In genomic region chr14:59465570-59466150, GRCh38 we compare ENCODE assay signal across 9 cellular contexts. TPM values are rescaled to one million over a fixed set of nuclear protein-coding genes. Genes with fewer than 3 reads are reported as not detected.
DNase-seq lines count a peak whose midpoint lies in the region; ATAC-seq lines count a peak whose summit lies in the region.
"Had no signal": no experiment of that assay in that cellular context is flagged by ENCODE, and none has a peak within 500 bp of the region (broad histone marks: within the 10 kb centered on the region; RNA-seq: fewer than 3 reads in every experiment).

No MANE protein-coding gene starts in this region.

- ATAC-seq in stimulated activated naive CD8-positive, alpha-beta T cell treated with anti-CD3 and anti-CD28 coated beads, Interleukin-15, Interleukin-2, amounts not matched to agents 100 U/mL and 50 U/mL, for 24 hours = no peak
- no peak for ATAC-seq in aorta (ENCODE audit: low FRiP score)

- peak overlapping the region; percentile 70 for H3K4me3 Mint-ChIP-seq in stimulated activated naive CD8-positive, alpha-beta T cell treated with anti-CD3 and anti-CD28 coated beads, Interleukin-15, Interleukin-2, amounts not matched to agents 100 ng/mL and 50 ng/mL, for 24 hours
- peak overlapping the region; percentile 61 for H3K4me3 Mint-ChIP-seq in dendritic cell treated with granulocyte-macrophage colony-stimulating factor and Interleukin-4, amounts not matched to agents 40 ng/mL and 50 ng/mL, for 4 days

- intact Hi-C loops in dendritic cell treated with granulocyte-macrophage colony-stimulating factor and Interleukin-4, amounts not matched to agents 40 ng/mL and 50 ng/mL, for 4 days (cut with micrococcal nuclease) = no loop called here
- intact Hi-C loops in aorta (cut with DNase I) = loop anchor here in 1 of 2 donors (2.0 kb wide), 1 partner anchor 15 kb away; no protein-coding TSS in a partner anchor

- DNase-seq in stimulated activated naive CD8-positive, alpha-beta T cell treated with anti-CD3 and anti-CD28 coated beads, Interleukin-15, Interleukin-2, amounts not matched to agents 100 U/mL and 50 U/mL, for 24 hours = no peak
- DNase-seq in aorta (no peak), EL (no peak), pons (ENCODE audit: low spot score) (no peak), AG08395 (ENCODE audit: low spot score) (no peak)

- H3K36me3 ChIP-seq in muscle layer of duodenum (ENCODE audit: control insufficient read depth in 1 of 2, insufficient read depth in 2 of 2, low read length in 2 of 2) (peaks cover 0 to 7% of the 10 kb centered on the region in 2 donors), aorta (ENCODE audit: control insufficient read depth in 1 of 2, insufficient read depth in 2 of 2, low read length in 1 of 2) (peaks cover 0 to 3% of the 10 kb centered on the region in 2 donors)

- H3K9me3 ChIP-seq in muscle layer of duodenum (ENCODE audit: control insufficient read depth in 1 of 2, low read length in 2 of 2) (no peaks in the 10 kb centered on the region), aorta (ENCODE audit: control insufficient read depth, low read length) (no peaks in the 10 kb centered on the region)
- H3K9me3 ChIP-seq: mucosa of descending colon had no signal

- H3K9me3 Mint-ChIP-seq in stimulated activated naive CD8-positive, alpha-beta T cell treated with anti-CD3 and anti-CD28 coated beads, Interleukin-15, Interleukin-2, amounts not matched to agents 100 ng/mL and 50 ng/mL, for 24 hours = no peaks in the 10 kb centered on the region
- H3K9me3 Mint-ChIP-seq in dendritic cell treated with granulocyte-macrophage colony-stimulating factor and Interleukin-4, amounts not matched to agents 40 ng/mL and 50 ng/mL, for 4 days = no peaks in the 10 kb centered on the region

- peaks cover 9% of the 10 kb centered on the region for H3K36me3 Mint-ChIP-seq in stimulated activated naive CD8-positive, alpha-beta T cell treated with anti-CD3 and anti-CD28 coated beads, Interleukin-15, Interleukin-2, amounts not matched to agents 100 ng/mL and 50 ng/mL, for 24 hours (ENCODE audit: low read depth)
- H3K36me3 Mint-ChIP-seq in dendritic cell treated with granulocyte-macrophage colony-stimulating factor and Interleukin-4, amounts not matched to agents 40 ng/mL and 50 ng/mL, for 4 days (ENCODE audit: low read depth) = peaks cover 18% of the 10 kb centered on the region

- H3K27ac Mint-ChIP-seq in stimulated activated naive CD8-positive, alpha-beta T cell treated with anti-CD3 and anti-CD28 coated beads, Interleukin-15, Interleukin-2, amounts not matched to agents 100 ng/mL and 50 ng/mL, for 24 hours = no peak overlapping the region
- no peak overlapping the region for H3K27ac Mint-ChIP-seq in dendritic cell treated with granulocyte-macrophage colony-stimulating factor and Interleukin-4, amounts not matched to agents 40 ng/mL and 50 ng/mL, for 4 days

- WGBS in aorta, 2 donors = 67% methylated on average over 10 of the region's 10 CpGs

- H3K4me1 ChIP-seq in muscle layer of duodenum (ENCODE audit: control insufficient read depth in 1 of 2, insufficient read depth in 2 of 2, low read length in 2 of 2) (peaks cover 0 to 12% of the 10 kb centered on the region in 2 donors), aorta (ENCODE audit: control insufficient read depth in 1 of 2, insufficient read depth in 2 of 2, low read length in 2 of 2) (peaks cover 0 to 2% of the 10 kb centered on the region in 2 donors)

- H3K4me3 ChIP-seq in muscle layer of duodenum (ENCODE audit: low read depth in 1 of 2, low read length in 2 of 2) = peak overlapping the region; percentile 37 to 74
- H3K4me3 ChIP-seq in aorta (ENCODE audit: low read length in 2 of 2) = peak overlapping the region; percentile 56 to 81

- H3K27ac ChIP-seq in muscle layer of duodenum (ENCODE audit: low read length) (no peak overlapping the region), aorta (ENCODE audit: low read depth in 1 of 2, low read length in 2 of 2) (peak overlapping the region; percentile 24 to 37)

- peaks cover 7% of the 10 kb centered on the region for H3K27me3 Mint-ChIP-seq in stimulated activated naive CD8-positive, alpha-beta T cell treated with anti-CD3 and anti-CD28 coated beads, Interleukin-15, Interleukin-2, amounts not matched to agents 100 ng/mL and 50 ng/mL, for 24 hours
- H3K27me3 Mint-ChIP-seq in dendritic cell treated with granulocyte-macrophage colony-stimulating factor and Interleukin-4, amounts not matched to agents 40 ng/mL and 50 ng/mL, for 4 days = peaks cover 26% of the 10 kb centered on the region

- H3K4me1 Mint-ChIP-seq in stimulated activated naive CD8-positive, alpha-beta T cell treated with anti-CD3 and anti-CD28 coated beads, Interleukin-15, Interleukin-2, amounts not matched to agents 100 ng/mL and 50 ng/mL, for 24 hours (ENCODE audit: low read depth) = peaks cover 17% of the 10 kb centered on the region
- H3K4me1 Mint-ChIP-seq in dendritic cell treated with granulocyte-macrophage colony-stimulating factor and Interleukin-4, amounts not matched to agents 40 ng/mL and 50 ng/mL, for 4 days (ENCODE audit: low read depth) = peaks cover 10% of the 10 kb centered on the region

- H3K27me3 ChIP-seq in muscle layer of duodenum (ENCODE audit: low read depth, low read length) (no peaks in the 10 kb centered on the region), aorta (ENCODE audit: control insufficient read depth in 1 of 2, insufficient read depth in 2 of 2, low read length in 1 of 2) (no peaks in the 10 kb centered on the region)

RNA-seq across cellular contexts. Expression of gene GPR135, which starts 0.5 kb away (rescaled TPM):
- 1 to 10 TPM; 7.4 to 9.0 TPM for total RNA-seq in aorta
- polyA plus RNA-seq in aorta = 1 to 10 TPM in 1 of 2 donors, under 1 TPM in 1; 0.50 to 3.8 TPM

RNA-seq across cellular contexts. Expression of gene L3HYPDH, which starts 18.5 kb away (rescaled TPM):
- total RNA-seq in aorta = 10 to 100 TPM; 31.4 to 53.1 TPM
- 10 to 100 TPM; 20.4 to 34.4 TPM for polyA plus RNA-seq in aorta

RNA-seq across cellular contexts. Expression of gene JKAMP, which starts 18.7 kb away (rescaled TPM):
- 10 to 100 TPM; 29.2 to 31.9 TPM for total RNA-seq in aorta
- polyA plus RNA-seq in aorta = 10 to 100 TPM; 19.2 to 54.4 TPM
